12 cellular contexts compared by ENCODE assay signal in genomic region chr6:41257369-41258195, GRCh38. TPM values are rescaled to one million over a fixed set of nuclear protein-coding genes. Genes with fewer than 3 reads are reported as not detected.
DNase-seq lines count a peak whose midpoint lies in the region; ATAC-seq, FAIRE-seq and TF ChIP-seq lines count a peak whose summit lies in the region.
"Had no signal": no experiment of that assay in that cellular context is flagged by ENCODE, and none has a peak within 500 bp of the region (broad histone marks: within the 10 kb centered on the region; RNA-seq: fewer than 3 reads in every experiment).

No MANE protein-coding gene starts in this region.

- H3K9me3 Mint-ChIP-seq in natural killer cell = peaks cover 3 to 6% of the 10 kb centered on the region in 2 donors

- H3K27me3 Mint-ChIP-seq in natural killer cell (ENCODE audit: low read depth in 2 of 2) = peaks cover 0 to 3% of the 10 kb centered on the region in 2 donors

- TF ChIP-seq CTCF in AG10803 (conservative IDR thresholded peaks at IDR 0.05; ENCODE audit: low read length) (no peak), kidney (IDR thresholded peaks at IDR 0.05; ENCODE audit: borderline replicate concordance, extremely low read depth, insufficient read depth) (no peak), natural killer cell (IDR thresholded peaks at IDR 0.05) (no peak)

- intact Hi-C loops in kidney (cut with DNase I) (no loop called here), natural killer cell (cut with micrococcal nuclease) (no loop called here)

- ATAC-seq in GM21447 (IDR thresholded peaks at IDR 0.05; ENCODE audit: unreplicated experiment) (no peak), natural killer cell (no peak), GM18858 (IDR thresholded peaks at IDR 0.05; ENCODE audit: unreplicated experiment) (no peak)

- H3K27ac ChIP-seq in SK-N-MC (peak overlapping the region; percentile 92), kidney (ENCODE audit: low read depth in 2 of 2, low read length in 2 of 2) (no peak overlapping the region)
- H3K27ac ChIP-seq: thoracic aorta had no signal

- H3K4me3 ChIP-seq in AG10803 (ENCODE audit: low read length) (no peak overlapping the region), SK-N-MC (peak overlapping the region; percentile 64), kidney (ENCODE audit: low read length in 2 of 2) (no peak overlapping the region)
- H3K4me3 ChIP-seq: thoracic aorta had no signal

- DNase-seq in AG10803 (ENCODE audit: low read depth) (peak; percentile 45), LoVo (ENCODE audit: low spot score) (peak; percentile 16), SK-N-MC (ENCODE audit: low read depth, low spot score) (peak; percentile 76), kidney (no peak), natural killer cell (no peak)
- no peak for DNase-seq in activated CD4-positive, alpha-beta T cell treated with anti-CD3 and anti-CD28 coated beads for 1 hour
- DNase-seq: CD4-positive, CD25-positive, alpha-beta regulatory T cell; RPMI8226 had no signal

- no peaks in the 10 kb centered on the region for H3K36me3 ChIP-seq in SK-N-MC (ENCODE audit: insufficient read depth, low read length)
- no peaks in the 10 kb centered on the region for H3K36me3 ChIP-seq in kidney (ENCODE audit: control insufficient read depth in 1 of 2, insufficient read depth in 2 of 2, low read length in 2 of 2)
- H3K36me3 ChIP-seq: thoracic aorta had no signal

- no peak overlapping the region for H3K4me3 Mint-ChIP-seq in natural killer cell
- H3K4me3 Mint-ChIP-seq: CD4-positive, CD25-positive, alpha-beta regulatory T cell had no signal

- no peak overlapping the region for H3K27ac Mint-ChIP-seq in natural killer cell

- H3K9me3 ChIP-seq in SK-N-MC (ENCODE audit: low read depth, low read length) (peaks cover 13% of the 10 kb centered on the region; the same call in 1 of the 2 replicates), kidney (ENCODE audit: control insufficient read depth in 1 of 2, low read length in 2 of 2) (peaks cover 3 to 11% of the 10 kb centered on the region in 2 donors)

- H3K36me3 Mint-ChIP-seq in natural killer cell = peaks cover 29% of the 10 kb centered on the region
- H3K36me3 Mint-ChIP-seq: CD4-positive, CD25-positive, alpha-beta regulatory T cell had no signal

- H3K9ac ChIP-seq in SK-N-MC (ENCODE audit: insufficient read length) = no peak overlapping the region
- no peak overlapping the region for H3K9ac ChIP-seq in kidney (ENCODE audit: low read length in 2 of 2)

- H3K4me1 ChIP-seq in kidney (ENCODE audit: control insufficient read depth in 1 of 2, insufficient read depth in 1 of 2, low read depth in 1 of 2, low read length in 2 of 2) = peaks cover 0 to 3% of the 10 kb centered on the region in 2 donors

- peak; percentile 47 for FAIRE-seq in kidney (lab: Jason Lieb, UNC)

- peaks cover 9 to 16% of the 10 kb centered on the region in 2 donors for H3K4me1 Mint-ChIP-seq in natural killer cell

RNA-seq across cellular contexts. Expression of gene TREM1, which starts 28.9 kb away (rescaled TPM):
- total RNA-seq in kidney (1.4 TPM), natural killer cell (10 to 100 TPM in 1 of 3 donors, 1 to 10 TPM in 2; 9.5 to 44.2 (median 9.8) TPM)
- polyA plus RNA-seq in kidney (ENCODE audit: insufficient read depth, low read depth, low replicate concordance) = not detected
- total RNA-seq: CD4-positive, CD25-positive, alpha-beta regulatory T cell had no signal

RNA-seq across cellular contexts. Expression of gene TREML4, which starts 29.4 kb away (rescaled TPM):
- total RNA-seq in kidney (not detected), natural killer cell (1 to 10 TPM in 1 of 3 donors, under 1 TPM in 2; 0.21 to 2.1 (median 0.32) TPM)
- not detected for polyA plus RNA-seq in kidney (ENCODE audit: insufficient read depth, low read depth, low replicate concordance)
- total RNA-seq: CD4-positive, CD25-positive, alpha-beta regulatory T cell; epithelial cell of proximal tubule; thoracic aorta had no signal
- polyA plus RNA-seq: CD4-positive, CD25-positive, alpha-beta regulatory T cell had no signal

RNA-seq across cellular contexts. Expression of gene TREML2, which starts 56.6 kb away (rescaled TPM):
- 0.41 TPM for total RNA-seq in kidney
- polyA plus RNA-seq in kidney (ENCODE audit: insufficient read depth, low read depth, low replicate concordance) = not detected
- 1 to 10 TPM in 2 of 3 donors, under 1 TPM in 1; 0.75 to 3.0 (median 1.0) TPM for total RNA-seq in natural killer cell
- total RNA-seq: epithelial cell of proximal tubule had no signal

Comparison
In these comparisons a context has a peak if more than half of its experiments do, and no peak if none do; other contexts are left out.
1. DNase-seq: peak in AG10803 (single experiment), LoVo (single experiment) and SK-N-MC (single experiment); none in kidney (single experiment), natural killer cell (single experiment) and activated CD4-positive, alpha-beta T cell treated with anti-CD3 and anti-CD28 coated beads for 1 hour (single experiment).